ENCODE assay signal across 22 cellular contexts in genomic region chr7:141290365-141290764, GRCh38.
"Had no signal": no experiment of that assay in that cellular context is flagged by ENCODE, and none has a peak within 500 bp of the region (broad histone marks: within the 10 kb centered on the region; RNA-seq: fewer than 3 reads in every experiment).

No MANE protein-coding gene starts in this region.

- H3K4me1 Mint-ChIP-seq: activated T-helper 17 cell treated with anti-CD3 and anti-CD28 coated beads, Interleukin-2, amount 50 U/mL, for 72 hours had no signal

- H3K27ac Mint-ChIP-seq: activated B cell treated with CpG ODN at 0.5 μM for 24 hours; activated CD8-positive, alpha-beta T cell treated with anti-CD3 and anti-CD28 coated beads for 36 hours; activated naive CD8-positive, alpha-beta T cell; activated T-helper 17 cell treated with anti-CD3 and anti-CD28 coated beads, Interleukin-2, amount 50 U/mL, for 72 hours; endodermal cell had no signal

- H3K9me3 Mint-ChIP-seq: activated B cell treated with CpG ODN at 0.5 μM for 24 hours; activated CD8-positive, alpha-beta T cell treated with anti-CD3 and anti-CD28 coated beads for 36 hours; activated T-cell treated with anti-CD3 and anti-CD28 coated beads, Interleukin-2, amount 50 U/mL, for 4 hours; activated T-helper 17 cell treated with anti-CD3 and anti-CD28 coated beads, Interleukin-2, amount 50 U/mL, for 72 hours; endodermal cell had no signal

- H3K36me3 ChIP-seq: brain microvascular endothelial cell had no signal

- DNase-seq: activated B cell treated with CpG ODN at 0.5 μM for 24 hours; activated CD4-positive, alpha-beta T cell treated with anti-CD3 and anti-CD28 coated beads for 48 hours; activated CD4-positive, alpha-beta T cell treated with anti-CD3 and anti-CD28 coated beads, Interleukin-2, amount 50 U/mL, for 1 hour; activated CD4-positive, alpha-beta T cell treated with anti-CD3 and anti-CD28 coated beads, Interleukin-2, amount 50 U/mL, for 48 hours; activated CD8-positive, alpha-beta memory T cell treated with anti-CD3 and anti-CD28 coated beads for 24 hours; activated CD8-positive, alpha-beta T cell treated with anti-CD3 and anti-CD28 coated beads for 36 hours; activated effector memory CD4-positive, alpha-beta T cell treated with Interleukin-2 at 50 U/mL for 16 hours; activated gamma-delta T cell treated with Interleukin-2 at 50 U/mL for 16 hours; activated naive CD4-positive, alpha-beta T cell treated with anti-CD3 and anti-CD28 coated beads, Interleukin-2, amount 50 U/mL, for 16 hours; activated naive CD4-positive, alpha-beta T cell treated with Interleukin-2 at 50 U/mL for 16 hours; activated T-cell treated with anti-CD3 and anti-CD28 coated beads, Interleukin-2, amount 50 U/mL, for 4 hours; amniotic stem cell; brain microvascular endothelial cell; cortex of kidney; effector CD8-positive, alpha-beta T cell; endodermal cell; foreskin fibroblast; T-helper 2 cell had no signal

- ATAC-seq: activated CD4-positive, CD25-positive, alpha-beta regulatory T cell treated with anti-CD3 and anti-CD28 coated beads, Interleukin-2, amount 50 U/mL, for 24 hours; activated CD8-positive, alpha-beta T cell treated with anti-CD3 and anti-CD28 coated beads for 36 hours; activated T-cell treated with anti-CD3 and anti-CD28 coated beads, Interleukin-2, amount 50 U/mL, for 4 hours; activated T-helper 17 cell treated with anti-CD3 and anti-CD28 coated beads, Interleukin-2, amount 50 U/mL, for 72 hours; esophagus mucosa had no signal

- H3K4me3 Mint-ChIP-seq: activated B cell treated with CpG ODN at 0.5 μM for 24 hours; activated CD8-positive, alpha-beta T cell treated with anti-CD3 and anti-CD28 coated beads for 36 hours; activated naive CD8-positive, alpha-beta T cell; activated T-cell treated with anti-CD3 and anti-CD28 coated beads, Interleukin-2, amount 50 U/mL, for 4 hours; activated T-helper 17 cell treated with anti-CD3 and anti-CD28 coated beads, Interleukin-2, amount 50 U/mL, for 72 hours; endodermal cell had no signal

- H3K27me3 ChIP-seq: brain microvascular endothelial cell had no signal

- H3K36me3 Mint-ChIP-seq: activated naive CD8-positive, alpha-beta T cell had no signal

- H3K27ac ChIP-seq: brain microvascular endothelial cell had no signal
